25 cellular contexts compared by ENCODE assay signal in the genomic region with DNA sequence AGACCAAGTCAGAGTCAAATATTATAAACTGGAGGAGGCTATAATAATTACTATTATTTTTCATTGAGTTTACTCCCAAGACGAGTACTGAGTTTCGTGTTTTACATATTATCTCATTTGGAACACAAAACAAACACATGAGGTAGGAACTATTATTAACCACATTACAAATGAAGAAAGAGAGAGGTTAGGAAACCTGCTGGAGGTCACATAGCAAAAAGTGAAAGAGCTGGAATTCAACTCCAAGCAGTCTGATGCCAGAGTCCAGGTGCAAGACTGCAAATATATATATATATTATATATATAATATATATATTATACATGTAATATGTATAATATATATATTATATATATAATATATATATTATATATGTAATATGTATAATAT. TPM values are rescaled to one million over a fixed set of nuclear protein-coding genes. Genes with fewer than 3 reads are reported as not detected.
DNase-seq lines count a peak whose midpoint lies in the region; ATAC-seq and TF ChIP-seq lines count a peak whose summit lies in the region.
"Had no signal": no experiment of that assay in that cellular context is flagged by ENCODE, and none has a peak within 500 bp of the region (broad histone marks: within the 10 kb centered on the region; RNA-seq: fewer than 3 reads in every experiment).

No MANE protein-coding gene starts in this region.

- H3K36me3 ChIP-seq in thoracic aorta: no peaks in the 10 kb centered on the region
- H3K36me3 ChIP-seq: BE2C had no signal

- H3K27ac Mint-ChIP-seq in glutamatergic neuron (ENCODE audit: unreplicated experiment): peak overlapping the region; percentile 87
- H3K27ac Mint-ChIP-seq: CD4-positive, alpha-beta T cell had no signal

- H3K27me3 ChIP-seq in thoracic aorta (replicated peaks; ENCODE audit: insufficient read depth): no peaks in the 10 kb centered on the region
- H3K27me3 ChIP-seq: BE2C had no signal

- H3K27me3 Mint-ChIP-seq in glutamatergic neuron (ENCODE audit: unreplicated experiment): no peaks in the 10 kb centered on the region
- H3K27me3 Mint-ChIP-seq: CD4-positive, alpha-beta T cell had no signal

- H3K4me3 ChIP-seq in thoracic aorta: no peak overlapping the region
- H3K4me3 ChIP-seq: PC-9 had no signal

- H3K27ac ChIP-seq in VCaP: peak overlapping the region; percentile 48
- H3K27ac ChIP-seq in thoracic aorta: peak overlapping the region; percentile 23 to 62
- H3K27ac ChIP-seq: 22Rv1, PC-9 had no signal

- H3K4me1 ChIP-seq in thoracic aorta (ENCODE audit: control insufficient read depth in 1 of 2, low read depth in 2 of 2): peaks cover 27 to 63% of the 10 kb centered on the region in 2 donors

- H3K9me3 Mint-ChIP-seq in glutamatergic neuron (ENCODE audit: unreplicated experiment): peaks cover 4% of the 10 kb centered on the region
- H3K9me3 Mint-ChIP-seq: CD4-positive, alpha-beta T cell had no signal

- H3K4me1 Mint-ChIP-seq in glutamatergic neuron (ENCODE audit: low read depth, unreplicated experiment): peaks cover 53% of the 10 kb centered on the region

- no peaks in the 10 kb centered on the region for H3K9me3 ChIP-seq in thoracic aorta
- H3K9me3 ChIP-seq: BE2C had no signal

- peak; percentile 11 for DNase-seq in DMS 273 (lab: John Stamatoyannopoulos, UW; ENCODE audit: unreplicated experiment)
- no peak for DNase-seq in DMS 273 treated with DMSO at 0.1 percent for 48 hours (lab: John Stamatoyannopoulos, UW)
- DNase-seq in glutamatergic neuron: no peak
- DNase-seq in thoracic aorta (ENCODE audit: low spot score): no peak
- no peak for DNase-seq in HCEC 1CT
- no peak for DNase-seq in EL
- DNase-seq: ACHN; BE2C; CD4-positive, alpha-beta T cell; COR-L47; DMS79; GF-D8; Karpas-422; MV-4-11; NCI-H1105; NCI-H1436 treated with DMSO at 0.1 percent for 48 hours; NCI-H187 treated with DMSO at 0.1 percent for 48 hours; NCI-H446 treated with DMSO at 0.1 percent for 48 hours; NCI-H526 treated with DMSO at 0.1 percent for 48 hours; PC-9; Right ventricle myocardium superior; RPMI8226 had no signal

- TF ChIP-seq CTCF in VCaP (conservative IDR thresholded peaks at IDR 0.05): no peak
- no peak for TF ChIP-seq CTCF in glutamatergic neuron (IDR thresholded peaks at IDR 0.05; ENCODE audit: partially characterized antibody, unreplicated experiment)
- no peak for TF ChIP-seq CTCF in thoracic aorta (IDR thresholded peaks at IDR 0.05)

- H3K4me3 Mint-ChIP-seq in glutamatergic neuron (ENCODE audit: unreplicated experiment): peak overlapping the region; percentile 49
- H3K4me3 Mint-ChIP-seq: CD4-positive, alpha-beta T cell had no signal

- H3K36me3 Mint-ChIP-seq in glutamatergic neuron (ENCODE audit: unreplicated experiment): peaks cover 8% of the 10 kb centered on the region

- no peak for ATAC-seq in thoracic aorta (ENCODE audit: insufficient number of reproducible peaks, low FRiP score, low read depth)
- no peak for ATAC-seq in HG02973 (IDR thresholded peaks at IDR 0.05; ENCODE audit: unreplicated experiment)

RNA-seq across cellular contexts. Expression of gene RNF24, which starts 7.3 kb away (rescaled TPM):
- total RNA-seq in glutamatergic neuron (ENCODE audit: unreplicated experiment) (123 TPM), thoracic aorta (10 to 100 TPM; 34.0 to 73.4 TPM)
